8 cellular contexts compared by ENCODE assay signal in genomic region chr10:113961261-113961938, GRCh38.
A peak's percentile ranks its signal among the peaks of the same experiment; 100 is the strongest.
DNase-seq lines count a peak whose midpoint lies in the region; ATAC-seq lines count a peak whose summit lies in the region.

No MANE protein-coding gene starts in this region.

- peak; percentile 60 for ATAC-seq in GM19452 (IDR thresholded peaks at IDR 0.05; ENCODE audit: unreplicated experiment)
- peak; percentile 66 for ATAC-seq in HG03521 (IDR thresholded peaks at IDR 0.05; ENCODE audit: unreplicated experiment)

- DNase-seq in CD1c-positive myeloid dendritic cell (ENCODE audit: extremely low spot score): peak; percentile 44
- DNase-seq in activated CD4-positive, alpha-beta T cell treated with anti-CD3 and anti-CD28 coated beads, Interleukin-2, amount 50 U/mL, for 48 hours: peak; percentile 34 to 43
- peak; percentile 34 for DNase-seq in mucosa of gallbladder (ENCODE audit: low spot score)
- DNase-seq in NCI-H2171 (lab: John Stamatoyannopoulos, UW): no peak
- no peak for DNase-seq in hypothalamus (lab: John Stamatoyannopoulos, UW)
- DNase-seq in cerebellar nuclear complex (lab: John Stamatoyannopoulos, UW): no peak

Comparison
In these comparisons a context has a peak if more than half of its experiments do, and no peak if none do; other contexts are left out.
1. DNase-seq: peak in CD1c-positive myeloid dendritic cell (single experiment), activated CD4-positive, alpha-beta T cell treated with anti-CD3 and anti-CD28 coated beads, Interleukin-2, amount 50 U/mL, for 48 hours (2 of 2) and mucosa of gallbladder (single experiment); none in NCI-H2171 (single experiment), hypothalamus (0 of 51) and cerebellar nuclear complex (0 of 2).